Comparison of ENCODE assay signal across 8 cellular contexts in genomic region chr3:100708989-100709839, GRCh38. TPM values are rescaled to one million over a fixed set of nuclear protein-coding genes. Genes with fewer than 3 reads are reported as not detected.
DNase-seq lines count a peak whose midpoint lies in the region; ATAC-seq and TF ChIP-seq lines count a peak whose summit lies in the region.

TFG (plus strand) TSS chr3:100709494; CDS start chr3:100713686, 4,192 bp downstream.

- WGBS in suprapubic skin = 1% methylated on average over 56 of the region's 76 CpGs

- TF ChIP-seq EP300 in suprapubic skin (IDR thresholded peaks at IDR 0.05) = peak; percentile 0

- H3K27ac Mint-ChIP-seq in activated naive CD4-positive, alpha-beta T cell treated with anti-CD3 and anti-CD28 coated beads, Interleukin-2, amount 50 U/mL, for 72 hours = peak within 1 kb of the TSS; percentile 89 to 97

- peaks cover 24 to 47% of the 10 kb centered on the region in 2 donors for H3K36me3 Mint-ChIP-seq in activated naive CD4-positive, alpha-beta T cell treated with anti-CD3 and anti-CD28 coated beads, Interleukin-2, amount 50 U/mL, for 72 hours

- H3K4me3 ChIP-seq in GM08714 (ENCODE audit: low read length) (peak within 1 kb of the TSS; percentile 96), suprapubic skin (peak within 1 kb of the TSS; percentile 73)

- no peaks in the 10 kb centered on the region for H3K9me3 ChIP-seq in suprapubic skin

- H3K36me3 ChIP-seq in suprapubic skin = peaks cover 5% of the 10 kb centered on the region

- DNase-seq in NCI-H1092 treated with DMSO at 0.1 percent for 48 hours (lab: John Stamatoyannopoulos, UW) (peak; percentile 97), SKM-1 (lab: John Stamatoyannopoulos, UW; ENCODE audit: unreplicated experiment) (peak; percentile 89), globus pallidus (ENCODE audit: low spot score) (peak; percentile 97), nucleus accumbens (lab: John Stamatoyannopoulos, UW) (peak; percentile 7 to 100 (median 94)), suprapubic skin (ENCODE audit: low spot score in 2 of 2) (peak; percentile 98)
- peak; percentile 97 to 99 for DNase-seq in activated naive CD4-positive, alpha-beta T cell treated with anti-CD3 and anti-CD28 coated beads, Interleukin-2, amount 50 U/mL, for 72 hours (ENCODE audit: low spot score in 2 of 2)

- no peak for TF ChIP-seq CTCF in suprapubic skin (IDR thresholded peaks at IDR 0.05)

- H3K4me1 ChIP-seq in suprapubic skin = peaks cover 32% of the 10 kb centered on the region

- peak; percentile 93 for ATAC-seq in HG02610 (IDR thresholded peaks at IDR 0.05; ENCODE audit: unreplicated experiment)
- ATAC-seq in activated naive CD4-positive, alpha-beta T cell treated with anti-CD3 and anti-CD28 coated beads, Interleukin-2, amount 50 U/mL, for 72 hours = peak; percentile 92 to 94

- H3K9me3 Mint-ChIP-seq in activated naive CD4-positive, alpha-beta T cell treated with anti-CD3 and anti-CD28 coated beads, Interleukin-2, amount 50 U/mL, for 72 hours = peaks cover 10 to 12% of the 10 kb centered on the region in 2 donors

- TF ChIP-seq POLR2A in suprapubic skin (IDR thresholded peaks at IDR 0.05) = peak; percentile 31 to 81

- H3K27me3 ChIP-seq in suprapubic skin = no peaks in the 10 kb centered on the region

- H3K27ac ChIP-seq in suprapubic skin = peak within 1 kb of the TSS; percentile 96

RNA-seq across cellular contexts. Expression of gene TFG, which starts in this region (rescaled TPM):
- 10 to 100 TPM; 44.8 to 74.0 TPM for total RNA-seq in activated naive CD4-positive, alpha-beta T cell treated with anti-CD3 and anti-CD28 coated beads, Interleukin-2, amount 50 U/mL, for 72 hours
- 10 to 100 TPM; 57.5 to 88.0 (median 75.8) TPM for total RNA-seq in suprapubic skin

Comparison
In these comparisons a context has a peak if more than half of its experiments do, and no peak if none do; other contexts are left out.
1. Peak in every context shown above with its lines: DNase-seq, ATAC-seq, H3K4me3 ChIP-seq and H3K27ac ChIP-seq.